In genomic region chr7:110569486-110569885, GRCh38 we compare ENCODE assay signal across 26 cellular contexts.
DNase-seq lines count a peak whose midpoint lies in the region; ATAC-seq and TF ChIP-seq lines count a peak whose summit lies in the region.
"Had no signal": no experiment of that assay in that cellular context is flagged by ENCODE, and none has a peak within 500 bp of the region (broad histone marks: within the 10 kb centered on the region; RNA-seq: fewer than 3 reads in every experiment).

No MANE protein-coding gene starts in this region.

- H2AFZ ChIP-seq in PC-3 (ENCODE audit: low read length) (0 out of 2 replicates have a peak overlapping the region, but pooled peaks have one; percentile 45), smooth muscle cell (ENCODE audit: low read depth) (peak overlapping the region; percentile 67)

- no peaks in the 10 kb centered on the region for H3K79me2 ChIP-seq in PC-3 (ENCODE audit: low read length)
- H3K79me2 ChIP-seq in smooth muscle cell (ENCODE audit: low read depth), result no peaks in the 10 kb centered on the region

- H3K36me3 Mint-ChIP-seq in activated naive CD4-positive, alpha-beta T cell treated with anti-CD3 and anti-CD28 coated beads for 36 hours (ENCODE audit: low read depth), result no peaks in the 10 kb centered on the region
- H3K36me3 Mint-ChIP-seq: activated naive CD4-positive, alpha-beta T cell treated with anti-CD3 and anti-CD28 coated beads, Interleukin-2, amount 50 U/mL, for 24 hours; CD4-positive, CD25-positive, alpha-beta regulatory T cell had no signal

- no peak overlapping the region for H3K4me2 ChIP-seq in PC-3 (ENCODE audit: low read length)
- no peak overlapping the region for H3K4me2 ChIP-seq in smooth muscle cell

- H3K9me3 ChIP-seq in PC-3 (ENCODE audit: low read length) (no peaks in the 10 kb centered on the region), smooth muscle cell (replicated peaks; ENCODE audit: low read depth) (no peaks in the 10 kb centered on the region)
- H3K9me3 ChIP-seq: upper lobe of right lung had no signal

- H3K9me2 ChIP-seq in PC-3 (replicated peaks; ENCODE audit: low read length), result no peaks in the 10 kb centered on the region

- no peaks in the 10 kb centered on the region for H3K36me3 ChIP-seq in PC-3 (ENCODE audit: low read depth, low read length)
- no peaks in the 10 kb centered on the region for H3K36me3 ChIP-seq in smooth muscle cell (ENCODE audit: low read depth)
- H3K36me3 ChIP-seq: upper lobe of right lung had no signal

- CTCF ChIA-PET in PC-3 (lab: Charles Lee), result no interaction called here
- CTCF ChIA-PET in activated naive CD4-positive, alpha-beta T cell treated with anti-CD3 and anti-CD28 coated beads for 36 hours (lab: Charles Lee), result no interaction called here

- no peak for TF ChIP-seq CTCF in PC-3 (conservative IDR thresholded peaks at IDR 0.05; ENCODE audit: low read depth, low read length)
- TF ChIP-seq CTCF in fibroblast of villous mesenchyme (IDR thresholded peaks at IDR 0.05; ENCODE audit: insufficient read depth, low read depth, low read length), result no peak
- no peak for TF ChIP-seq CTCF in smooth muscle cell (IDR thresholded peaks at IDR 0.05; ENCODE audit: borderline replicate concordance, insufficient read depth, poor library complexity, severe bottlenecking)

- no peak for ATAC-seq in PC-3
- ATAC-seq: activated CD8-positive, alpha-beta T cell treated with anti-CD3 and anti-CD28 coated beads for 36 hours; activated T-helper 17 cell treated with anti-CD3 and anti-CD28 coated beads, Interleukin-2, amount 50 U/mL, for 72 hours; left lobe of liver; upper lobe of right lung had no signal

- H3F3A ChIP-seq in PC-3 (ENCODE audit: low read length, unreplicated experiment) (no peaks in the 10 kb centered on the region), smooth muscle cell (ENCODE audit: low read depth) (no peaks in the 10 kb centered on the region)

- H3K9ac ChIP-seq in PC-3 (ENCODE audit: low read length) (no peak overlapping the region), smooth muscle cell (ENCODE audit: low read depth) (no peak overlapping the region)

- H4K20me1 ChIP-seq in PC-3 (ENCODE audit: low read length) (no peaks in the 10 kb centered on the region), smooth muscle cell (ENCODE audit: low read depth) (no peaks in the 10 kb centered on the region)

- DNase-seq in NCI-H748 (lab: John Stamatoyannopoulos, UW; ENCODE audit: unreplicated experiment) (peak; percentile 19), NCI-H748 treated with DMSO at 0.1 percent for 48 hours (lab: John Stamatoyannopoulos, UW) (no peak), PC-3 (no peak), fibroblast of villous mesenchyme (ENCODE audit: low read depth) (peak; percentile 27), smooth muscle cell (lab: John Stamatoyannopoulos, UW; ENCODE audit: unreplicated experiment) (no peak), substantia nigra (lab: John Stamatoyannopoulos, UW) (no peak)
- DNase-seq in activated naive CD4-positive, alpha-beta T cell treated with anti-CD3 and anti-CD28 coated beads for 36 hours, result no peak
- no peak for DNase-seq in activated CD8-positive, alpha-beta memory T cell treated with anti-CD3 and anti-CD28 coated beads for 24 hours
- DNase-seq: 8988T; activated CD8-positive, alpha-beta T cell treated with anti-CD3 and anti-CD28 coated beads for 36 hours; CD4-positive, CD25-positive, alpha-beta regulatory T cell; H7; Kasumi-1; mesendoderm; MV-4-11; NCI-H2081 treated with DMSO at 0.1 percent for 48 hours; NCI-H226; NCI-H82; RPMI8226; small intestine; stimulated activated naive CD4-positive, alpha-beta T cell treated with Interleukin-2 at 50 U/mL for 16 hours; upper lobe of right lung had no signal

- intact Hi-C loops in PC-3 (cut with micrococcal nuclease), result no loop called here
- intact Hi-C loops in activated naive CD4-positive, alpha-beta T cell treated with anti-CD3 and anti-CD28 coated beads for 36 hours (cut with micrococcal nuclease), result no loop called here

- H3K27me3 ChIP-seq in PC-3 (ENCODE audit: low read length) (no peaks in the 10 kb centered on the region), smooth muscle cell (ENCODE audit: low read depth) (no peaks in the 10 kb centered on the region)
- H3K27me3 ChIP-seq: upper lobe of right lung had no signal

- H3K4me3 Mint-ChIP-seq in activated naive CD4-positive, alpha-beta T cell treated with anti-CD3 and anti-CD28 coated beads for 36 hours, result no peak overlapping the region
- H3K4me3 Mint-ChIP-seq: activated CD8-positive, alpha-beta T cell treated with anti-CD3 and anti-CD28 coated beads for 36 hours; activated naive CD4-positive, alpha-beta T cell treated with anti-CD3 and anti-CD28 coated beads, Interleukin-2, amount 50 U/mL, for 24 hours; activated T-helper 17 cell treated with anti-CD3 and anti-CD28 coated beads, Interleukin-2, amount 50 U/mL, for 72 hours; CD4-positive, CD25-positive, alpha-beta regulatory T cell; T-helper 1 cell treated with Interleukin-12 subunit alpha and Interleukin-12 subunit beta and Interleukin-4 antibody, amounts not matched to agents 30 μg/mL and 1 μg/mL, for 36 hours had no signal

- H3K4me3 ChIP-seq in PC-3 (ENCODE audit: low read length) (no peak overlapping the region), fibroblast of villous mesenchyme (ENCODE audit: low read depth, low read length) (no peak overlapping the region), smooth muscle cell (no peak overlapping the region)
- H3K4me3 ChIP-seq: upper lobe of right lung had no signal

- POLR2A ChIA-PET in PC-3 (lab: Charles Lee; ENCODE audit: unreplicated experiment), result no interaction called here

- 75% methylated on average over 4 of the region's 4 CpGs for WGBS in smooth muscle cell (ENCODE audit: low lambda C conversion rate)

- H3K27ac ChIP-seq in PC-3 (ENCODE audit: low read length) (no peak overlapping the region), smooth muscle cell (ENCODE audit: low read depth) (no peak overlapping the region), substantia nigra (ENCODE audit: low read depth, low read length, poor library complexity, severe bottlenecking) (no peak overlapping the region)
- H3K27ac ChIP-seq: upper lobe of right lung had no signal

- no peak overlapping the region for H3K27ac Mint-ChIP-seq in activated naive CD4-positive, alpha-beta T cell treated with anti-CD3 and anti-CD28 coated beads for 36 hours
- H3K27ac Mint-ChIP-seq: activated CD8-positive, alpha-beta T cell treated with anti-CD3 and anti-CD28 coated beads for 36 hours; activated naive CD4-positive, alpha-beta T cell treated with anti-CD3 and anti-CD28 coated beads, Interleukin-2, amount 50 U/mL, for 24 hours; activated T-helper 17 cell treated with anti-CD3 and anti-CD28 coated beads, Interleukin-2, amount 50 U/mL, for 72 hours; CD4-positive, CD25-positive, alpha-beta regulatory T cell; T-helper 1 cell treated with Interleukin-12 subunit alpha and Interleukin-12 subunit beta and Interleukin-4 antibody, amounts not matched to agents 30 μg/mL and 1 μg/mL, for 36 hours had no signal

- H3K4me1 ChIP-seq in PC-3 (ENCODE audit: insufficient read depth, low read length), result peaks cover 12% of the 10 kb centered on the region
- H3K4me1 ChIP-seq in smooth muscle cell (ENCODE audit: low read depth), result no peaks in the 10 kb centered on the region
- H3K4me1 ChIP-seq: upper lobe of right lung had no signal

- H3K4me1 Mint-ChIP-seq in activated naive CD4-positive, alpha-beta T cell treated with anti-CD3 and anti-CD28 coated beads for 36 hours (ENCODE audit: low read depth), result no peaks in the 10 kb centered on the region
- H3K4me1 Mint-ChIP-seq: activated naive CD4-positive, alpha-beta T cell treated with anti-CD3 and anti-CD28 coated beads, Interleukin-2, amount 50 U/mL, for 24 hours; activated T-helper 17 cell treated with anti-CD3 and anti-CD28 coated beads, Interleukin-2, amount 50 U/mL, for 72 hours; CD4-positive, CD25-positive, alpha-beta regulatory T cell had no signal

- H3K9me3 Mint-ChIP-seq in activated naive CD4-positive, alpha-beta T cell treated with anti-CD3 and anti-CD28 coated beads for 36 hours, result no peaks in the 10 kb centered on the region
- H3K9me3 Mint-ChIP-seq: activated CD8-positive, alpha-beta T cell treated with anti-CD3 and anti-CD28 coated beads for 36 hours; activated naive CD4-positive, alpha-beta T cell treated with anti-CD3 and anti-CD28 coated beads, Interleukin-2, amount 50 U/mL, for 24 hours; activated T-helper 17 cell treated with anti-CD3 and anti-CD28 coated beads, Interleukin-2, amount 50 U/mL, for 72 hours; T-helper 1 cell treated with Interleukin-12 subunit alpha and Interleukin-12 subunit beta and Interleukin-4 antibody, amounts not matched to agents 30 μg/mL and 1 μg/mL, for 36 hours had no signal

- no peaks in the 10 kb centered on the region for H3K27me3 Mint-ChIP-seq in activated naive CD4-positive, alpha-beta T cell treated with anti-CD3 and anti-CD28 coated beads for 36 hours (ENCODE audit: low read depth)
- H3K27me3 Mint-ChIP-seq: activated CD8-positive, alpha-beta T cell treated with anti-CD3 and anti-CD28 coated beads for 36 hours; activated naive CD4-positive, alpha-beta T cell treated with anti-CD3 and anti-CD28 coated beads, Interleukin-2, amount 50 U/mL, for 24 hours; activated T-helper 17 cell treated with anti-CD3 and anti-CD28 coated beads, Interleukin-2, amount 50 U/mL, for 72 hours; CD4-positive, CD25-positive, alpha-beta regulatory T cell had no signal

- BruUV-seq in PC-3 (replicated peaks; lab: Mats Ljungman, UMichigan), result no TSS peak

Comparison
In these comparisons a context has a peak if more than half of its experiments do, and no peak if none do; other contexts are left out.
1. DNase-seq: peak in NCI-H748 (single experiment) and fibroblast of villous mesenchyme (single experiment); none in NCI-H748 treated with DMSO at 0.1 percent for 48 hours (single experiment), PC-3 (single experiment), smooth muscle cell (single experiment), activated naive CD4-positive, alpha-beta T cell treated with anti-CD3 and anti-CD28 coated beads for 36 hours (single experiment), substantia nigra (0 of 49) and activated CD8-positive, alpha-beta memory T cell treated with anti-CD3 and anti-CD28 coated beads for 24 hours (single experiment).